21 cellular contexts compared by ENCODE assay signal in genomic region chr9:4258321-4259093, GRCh38. TPM values are rescaled to one million over a fixed set of nuclear protein-coding genes. Genes with fewer than 3 reads are reported as not detected.
A peak's percentile ranks its signal among the peaks of the same experiment; 100 is the strongest.
DNase-seq lines count a peak whose midpoint lies in the region; ATAC-seq, FAIRE-seq and TF ChIP-seq lines count a peak whose summit lies in the region.
"Had no signal": no experiment of that assay in that cellular context is flagged by ENCODE, and none has a peak within 500 bp of the region (broad histone marks: within the 10 kb centered on the region; RNA-seq: fewer than 3 reads in every experiment).

No MANE protein-coding gene starts in this region.

- intact Hi-C loops in body of pancreas (cut with DNase I) = no loop called here

- peak overlapping the region; percentile 17 for H3K4me2 ChIP-seq in keratinocyte (ENCODE audit: control insufficient read depth, extremely low read depth, insufficient read depth, low read depth, low read length)

- FAIRE-seq in keratinocyte (lab: Jason Lieb, UNC) = no peak

- no peak for ATAC-seq in body of pancreas
- ATAC-seq in left lobe of liver = no peak
- ATAC-seq: naive thymus-derived CD4-positive, alpha-beta T cell; psoas muscle had no signal

- H3K4me1 ChIP-seq in ACC112 (ENCODE audit: control insufficient read depth, insufficient read depth, low read length, unreplicated experiment) = peaks cover 39% of the 10 kb centered on the region
- H3K4me1 ChIP-seq in body of pancreas = peaks cover 2% of the 10 kb centered on the region
- H3K4me1 ChIP-seq in keratinocyte (ENCODE audit: control insufficient read depth, extremely low read depth, insufficient read depth, low read length) = peaks cover 36% of the 10 kb centered on the region
- H3K4me1 ChIP-seq: psoas muscle had no signal

- H3K9ac ChIP-seq in keratinocyte (ENCODE audit: control insufficient read depth, extremely low read depth, insufficient read depth, low read length) = no peak overlapping the region

- H3K36me3 ChIP-seq in ACC112 (ENCODE audit: insufficient read depth, low read length) = 0 out of 2 replicates have a peak, but pooled peaks cover 6% of the 10 kb centered on the region
- H3K36me3 ChIP-seq in body of pancreas (replicated peaks in 1 of 2; ENCODE audit: insufficient read depth in 1 of 2, low read depth in 2 of 2) = no peaks in the 10 kb centered on the region
- no peaks in the 10 kb centered on the region for H3K36me3 ChIP-seq in keratinocyte (ENCODE audit: control insufficient read depth in 2 of 2, extremely low read depth in 1 of 2, insufficient read depth in 2 of 2, low read length in 2 of 2)
- H3K36me3 ChIP-seq: cardiac muscle cell had no signal

- H3K9me3 ChIP-seq in body of pancreas = no peaks in the 10 kb centered on the region
- no peaks in the 10 kb centered on the region for H3K9me3 ChIP-seq in keratinocyte (ENCODE audit: control insufficient read depth, low read depth, low read length)
- H3K9me3 ChIP-seq: psoas muscle had no signal

- H2AFZ ChIP-seq in ACC112 (ENCODE audit: low read length, unreplicated experiment) (no peak overlapping the region), keratinocyte (ENCODE audit: control insufficient read depth, low read length) (no peak overlapping the region)

- DNase-seq in HT1080 (ENCODE audit: low read depth) (peak; percentile 73), body of pancreas (no peak), keratinocyte (ENCODE audit: low read depth, low spot score) (no peak), NOMO-1 treated with DMSO at 0.1 percent for 48 hours (lab: John Stamatoyannopoulos, UW; ENCODE audit: unreplicated experiment) (no peak), left lobe of liver (ENCODE audit: low spot score) (no peak)
- no peak for DNase-seq in effector CD4-positive, alpha-beta T cell
- DNase-seq in stimulated activated CD4-positive, alpha-beta T cell treated with anti-CD3 and anti-CD28 coated beads, Interleukin-2, amount 100 ng/mL, for 48 hours = no peak
- DNase-seq: activated CD4-positive, CD25-positive, alpha-beta regulatory T cell treated with anti-CD3 and anti-CD28 coated beads, Interleukin-2, amount 50 U/mL, for 72 hours; activated CD8-positive, alpha-beta memory T cell treated with anti-CD3 and anti-CD28 coated beads, Interleukin-2, amount 50 U/mL, for 4 hours; activated naive CD4-positive, alpha-beta T cell treated with anti-CD3 and anti-CD28 coated beads, Interleukin-2, amount 10 ng/mL, durations not matched to agents 7 days and 5 days; effector CD8-positive, alpha-beta T cell; foreskin melanocyte; H7; Kasumi-1; naive thymus-derived CD4-positive, alpha-beta T cell; NCI-H1417 treated with DMSO at 0.1 percent for 48 hours; NCI-H2227 treated with DMSO at 0.1 percent for 48 hours; psoas muscle; Right ventricle myocardium superior had no signal

- dilution Hi-C loops in keratinocyte (cut with MboI; ENCODE audit: extremely low pct_ligation_motif_present, low sequenced_read_pairs) = no loop called here

- no peaks in the 10 kb centered on the region for H3K9me1 ChIP-seq in keratinocyte (ENCODE audit: control insufficient read depth, extremely low read depth, insufficient read depth, low read length)

- 0 out of 2 replicates have a peak overlapping the region, but pooled peaks have one; percentile 4 for H3K4me3 ChIP-seq in ACC112 (ENCODE audit: low read depth, low read length)
- H3K4me3 ChIP-seq in body of pancreas = no peak overlapping the region
- H3K4me3 ChIP-seq in keratinocyte (ENCODE audit: control insufficient read depth in 2 of 3, extremely low read depth in 1 of 3, insufficient read depth in 2 of 3, low read depth in 1 of 3, low read length in 3 of 3) = no peak overlapping the region
- H3K4me3 ChIP-seq: cardiac muscle cell, psoas muscle had no signal

- TF ChIP-seq POLR2A in body of pancreas (IDR thresholded peaks at IDR 0.05) = no peak

- peaks cover 27% of the 10 kb centered on the region for H3K79me2 ChIP-seq in ACC112 (ENCODE audit: control insufficient read depth, insufficient read depth, low read length, unreplicated experiment)
- no peaks in the 10 kb centered on the region for H3K79me2 ChIP-seq in keratinocyte (ENCODE audit: control insufficient read depth, insufficient read depth, low read length)

- WGBS in body of pancreas, 2 donors = 60 to 64% methylated on average over 3 of the region's 3 CpGs

- TF ChIP-seq CTCF in body of pancreas (IDR thresholded peaks at IDR 0.05) = no peak
- TF ChIP-seq CTCF in keratinocyte (optimal IDR thresholded peaks at IDR 0.05 in 1 of 3, IDR thresholded peaks at IDR 0.05 in 1 of 3, conservative IDR thresholded peaks at IDR 0.05 in 1 of 3; ENCODE audit: extremely low read depth in 1 of 3, insufficient read depth in 2 of 3, low read length in 3 of 3) = no peak

- H3K27ac ChIP-seq in ACC112 (ENCODE audit: low read depth, low read length) (peak overlapping the region; percentile 75), body of pancreas (peak overlapping the region in 3 of 4 donors; percentile 17 to 47 (median 44)), keratinocyte (ENCODE audit: control insufficient read depth, insufficient read depth, low read length) (peak overlapping the region; percentile 36)
- H3K27ac ChIP-seq: cardiac muscle cell, psoas muscle had no signal

- no peaks in the 10 kb centered on the region for H4K20me1 ChIP-seq in keratinocyte (ENCODE audit: control insufficient read depth, extremely low read depth, insufficient read depth, low read length)

- H3K27me3 ChIP-seq in ACC112 (ENCODE audit: insufficient read depth, low read length) = no peaks in the 10 kb centered on the region
- no peaks in the 10 kb centered on the region for H3K27me3 ChIP-seq in body of pancreas
- no peaks in the 10 kb centered on the region for H3K27me3 ChIP-seq in keratinocyte (ENCODE audit: control insufficient read depth, extremely low read depth, insufficient read depth, low read length)
- H3K27me3 ChIP-seq: cardiac muscle cell had no signal

RNA-seq across cellular contexts. Expression of gene GLIS3, which starts 41.4 kb away (rescaled TPM):
- 13.2 and 13.3 TPM in 2 replicates for total RNA-seq in HT1080 (2014; rRNA removed; shearing (Covaris generic))
- 13.7 and 18.0 TPM in 2 replicates for polyA plus RNA-seq in HT1080 (2015; cell fraction: cytosol; rRNA removed)
- polyA plus RNA-seq in HT1080 (2015; cell fraction: nucleus; rRNA removed) = 13.0 and 14.1 TPM in 2 replicates
- total RNA-seq in body of pancreas = 10 to 100 TPM; 83.5 to 87.3 TPM
- 0.08 to 0.45 TPM (median 0.33 TPM) in 3 replicates for polyA plus RNA-seq in keratinocyte
- polyA plus RNA-seq in keratinocyte (2011; ENCODE audit: low read depth) = not detected
- polyA plus RNA-seq in keratinocyte (2011; cell fraction: cytosol; rRNA removed) = 0.21 and 0.44 TPM in 2 replicates
- 0.55 and 1.2 TPM in 2 replicates for polyA plus RNA-seq in keratinocyte (2011; cell fraction: nucleus; rRNA removed)
- polyA plus RNA-seq in keratinocyte (2012; ENCODE audit: low replicate concordance) = 0.06 and 0.58 TPM in 2 replicates
- 6.4 to 7.5 TPM (median 6.8 TPM) in 3 replicates for polyA minus RNA-seq in keratinocyte
- polyA minus RNA-seq in keratinocyte (2011; cell fraction: cytosol; rRNA and poly(A)+ RNA removed) = not detected
- 6.0 and 6.4 TPM in 2 replicates for polyA minus RNA-seq in keratinocyte (2011; cell fraction: nucleus; rRNA and poly(A)+ RNA removed)
- 11.6 TPM for total RNA-seq in left lobe of liver
